19 cellular contexts compared by ENCODE assay signal in genomic region chr3:193614430-193614829, GRCh38. TPM values are rescaled to one million over a fixed set of nuclear protein-coding genes. Genes with fewer than 3 reads are reported as not detected.
A peak's percentile ranks its signal among the peaks of the same experiment; 100 is the strongest.
DNase-seq lines count a peak whose midpoint lies in the region; FAIRE-seq and TF ChIP-seq lines count a peak whose summit lies in the region.
"Had no signal": no experiment of that assay in that cellular context is flagged by ENCODE, and none has a peak within 500 bp of the region (broad histone marks: within the 10 kb centered on the region; RNA-seq: fewer than 3 reads in every experiment).

No MANE protein-coding gene starts in this region.

- no peak for FAIRE-seq in endothelial cell of umbilical vein (lab: Jason Lieb, UNC)

- no TSS peak for BruUV-seq in endothelial cell of umbilical vein (replicated peaks; lab: Mats Ljungman, UMichigan)

- TF ChIP-seq POLR2A in endothelial cell of umbilical vein (IDR thresholded peaks at IDR 0.05; ENCODE audit: low read depth, low read length), result no peak
- TF ChIP-seq POLR2A in erythroblast (IDR thresholded peaks at IDR 0.05; ENCODE audit: low read length), result no peak

- no peaks in the 10 kb centered on the region for H4K20me1 ChIP-seq in endothelial cell of umbilical vein (replicated peaks; ENCODE audit: control insufficient read depth, extremely low read depth, insufficient read depth, low read length)

- peaks cover 2 to 5% of the 10 kb centered on the region in 2 experiments for H3K36me3 ChIP-seq in endothelial cell of umbilical vein (ENCODE audit: control insufficient read depth in 2 of 2, extremely low read depth in 1 of 2, insufficient read depth in 2 of 2, low read length in 2 of 2)
- H3K36me3 ChIP-seq in MG63, result peaks cover 54% of the 10 kb centered on the region

- no peaks in the 10 kb centered on the region for H3K27me3 ChIP-seq in endothelial cell of umbilical vein (ENCODE audit: control insufficient read depth in 2 of 2, insufficient read depth in 2 of 2, low read length in 2 of 2)
- H3K27me3 ChIP-seq in MG63, result no peaks in the 10 kb centered on the region
- H3K27me3 ChIP-seq: neutrophil, SJSA1 had no signal

- peaks cover 34% of the 10 kb centered on the region for H3K79me2 ChIP-seq in endothelial cell of umbilical vein (ENCODE audit: control insufficient read depth, insufficient read depth, low read length)

- no peak overlapping the region for H2AFZ ChIP-seq in endothelial cell of umbilical vein (ENCODE audit: low read depth, low read length)

- dilution Hi-C loops in endothelial cell of umbilical vein (cut with MboI; ENCODE audit: extremely low pct_ligation_motif_present, low sequenced_read_pairs), result no loop called here

- no peak overlapping the region for H3K4me2 ChIP-seq in endothelial cell of umbilical vein (ENCODE audit: insufficient read depth, low read length)

- peaks cover 15% of the 10 kb centered on the region for H3K4me1 Mint-ChIP-seq in activated naive CD4-positive, alpha-beta T cell treated with anti-CD3 and anti-CD28 coated beads, Interleukin-2, amount 10 ng/mL, durations not matched to agents 7 days and 5 days
- peaks cover 21% of the 10 kb centered on the region for H3K4me1 Mint-ChIP-seq in activated CD4-positive, alpha-beta memory T cell treated with anti-CD3 and anti-CD28 coated beads for 36 hours (ENCODE audit: low read depth)

- intact Hi-C loops in activated CD4-positive, alpha-beta memory T cell treated with anti-CD3 and anti-CD28 coated beads for 36 hours (cut with micrococcal nuclease), result no loop called here
- intact Hi-C loops in endothelial cell of umbilical vein (cut with micrococcal nuclease), result no loop called here

- H3K27me3 Mint-ChIP-seq in activated naive CD4-positive, alpha-beta T cell treated with anti-CD3 and anti-CD28 coated beads, Interleukin-2, amount 10 ng/mL, durations not matched to agents 7 days and 5 days, result no peaks in the 10 kb centered on the region
- no peaks in the 10 kb centered on the region for H3K27me3 Mint-ChIP-seq in activated CD4-positive, alpha-beta memory T cell treated with anti-CD3 and anti-CD28 coated beads for 36 hours
- H3K27me3 Mint-ChIP-seq: IgD-negative memory B cell had no signal

- no peak overlapping the region for H3K27ac ChIP-seq in endothelial cell of umbilical vein (ENCODE audit: insufficient read depth, low read depth, low read length)
- H3K27ac ChIP-seq: HL-60, neutrophil, SJSA1 had no signal

- H3K4me1 ChIP-seq in endothelial cell of umbilical vein (ENCODE audit: control insufficient read depth, extremely low read depth, insufficient read depth, low read length), result peaks cover 4% of the 10 kb centered on the region
- H3K4me1 ChIP-seq: SJSA1 had no signal

- H3K9me3 ChIP-seq in endothelial cell of umbilical vein (replicated peaks; ENCODE audit: control insufficient read depth, insufficient read depth, low read length) (no peaks in the 10 kb centered on the region), MG63 (peaks cover 11% of the 10 kb centered on the region)
- H3K9me3 ChIP-seq: neutrophil, SJSA1 had no signal

- CTCF ChIA-PET in activated naive CD4-positive, alpha-beta T cell treated with anti-CD3 and anti-CD28 coated beads, Interleukin-2, amount 10 ng/mL, durations not matched to agents 7 days and 5 days (lab: Charles Lee), result interaction anchor here (1.1 kb wide), 1 partner anchor 11 kb away, joined by 3 read pairs; no protein-coding TSS in a partner anchor
- CTCF ChIA-PET in activated CD4-positive, alpha-beta memory T cell treated with anti-CD3 and anti-CD28 coated beads for 36 hours (lab: Charles Lee), result no interaction called here
- CTCF ChIA-PET in endothelial cell of umbilical vein (lab: Charles Lee), result no interaction called here

- no peaks in the 10 kb centered on the region for H3K9me1 ChIP-seq in endothelial cell of umbilical vein (replicated peaks; ENCODE audit: control insufficient read depth, extremely low read depth, insufficient read depth, low read length)

- no peak overlapping the region for H3K4me3 ChIP-seq in endothelial cell of umbilical vein (replicated peaks in 1 of 3; ENCODE audit: insufficient read depth in 1 of 3, low read depth in 1 of 3, low read length in 3 of 3)
- no peak overlapping the region for H3K4me3 ChIP-seq in MG63
- H3K4me3 ChIP-seq: mucosa of descending colon, SJSA1 had no signal

- no peak for DNase-seq in activated naive CD4-positive, alpha-beta T cell treated with anti-CD3 and anti-CD28 coated beads, Interleukin-2, amount 10 ng/mL, durations not matched to agents 7 days and 5 days
- no peak for DNase-seq in activated naive CD4-positive, alpha-beta T cell (lab: John Stamatoyannopoulos, UW)
- DNase-seq in activated CD4-positive, alpha-beta memory T cell treated with anti-CD3 and anti-CD28 coated beads for 36 hours, result no peak
- peak; percentile 54 for DNase-seq in endothelial cell of umbilical vein (ENCODE audit: low read depth, low spot score)
- DNase-seq in OCI-M1 (lab: John Stamatoyannopoulos, UW), result no peak
- DNase-seq in DMS 273 (lab: John Stamatoyannopoulos, UW; ENCODE audit: unreplicated experiment), result no peak
- no peak for DNase-seq in erythroblast (lab: John Stamatoyannopoulos, UW)
- DNase-seq in MG63, result no peak
- DNase-seq: activated CD4-positive, alpha-beta T cell treated with anti-CD3 and anti-CD28 coated beads for 1 hour; mucosa of descending colon; NCI-H1694 treated with DMSO at 0.1 percent for 48 hours; NCI-H345; stimulated activated CD4-positive, alpha-beta T cell treated with anti-CD3 and anti-CD28 coated beads, Interleukin-12 subunit alpha, Interleukin-12 subunit beta, amount 100 ng/mL, for 4 hours; stimulated activated CD8-positive, alpha-beta memory T cell treated with anti-CD3 and anti-CD28 coated beads, Interleukin-4, amount 100 ng/mL, for 48 hours; T-helper 9 cell had no signal

- H3K27ac Mint-ChIP-seq in activated naive CD4-positive, alpha-beta T cell treated with anti-CD3 and anti-CD28 coated beads, Interleukin-2, amount 10 ng/mL, durations not matched to agents 7 days and 5 days, result peak overlapping the region; percentile 80
- peak overlapping the region; percentile 34 for H3K27ac Mint-ChIP-seq in activated CD4-positive, alpha-beta memory T cell treated with anti-CD3 and anti-CD28 coated beads for 36 hours

- POLR2A ChIA-PET in activated CD4-positive, alpha-beta memory T cell treated with anti-CD3 and anti-CD28 coated beads for 36 hours (lab: Charles Lee), result no interaction called here
- POLR2A ChIA-PET in endothelial cell of umbilical vein (lab: Charles Lee), result no interaction called here

- H3K9ac ChIP-seq in endothelial cell of umbilical vein (replicated peaks; ENCODE audit: extremely low read depth, insufficient read depth, low read length), result no peak overlapping the region

- TF ChIP-seq CTCF in endothelial cell of umbilical vein (IDR thresholded peaks at IDR 0.05; ENCODE audit: extremely low read depth in 1 of 2, insufficient read depth in 1 of 2, low read depth in 1 of 2, low read length in 2 of 2), result no peak

- H3K9me3 Mint-ChIP-seq in activated naive CD4-positive, alpha-beta T cell treated with anti-CD3 and anti-CD28 coated beads, Interleukin-2, amount 10 ng/mL, durations not matched to agents 7 days and 5 days, result peaks cover 24% of the 10 kb centered on the region
- peaks cover 18% of the 10 kb centered on the region for H3K9me3 Mint-ChIP-seq in activated CD4-positive, alpha-beta memory T cell treated with anti-CD3 and anti-CD28 coated beads for 36 hours
- H3K9me3 Mint-ChIP-seq: IgD-negative memory B cell had no signal

- H3K36me3 Mint-ChIP-seq in activated naive CD4-positive, alpha-beta T cell treated with anti-CD3 and anti-CD28 coated beads, Interleukin-2, amount 10 ng/mL, durations not matched to agents 7 days and 5 days, result peaks cover 66% of the 10 kb centered on the region
- H3K36me3 Mint-ChIP-seq in activated CD4-positive, alpha-beta memory T cell treated with anti-CD3 and anti-CD28 coated beads for 36 hours, result peaks cover 54% of the 10 kb centered on the region

- H3K4me3 Mint-ChIP-seq in activated naive CD4-positive, alpha-beta T cell treated with anti-CD3 and anti-CD28 coated beads, Interleukin-2, amount 10 ng/mL, durations not matched to agents 7 days and 5 days, result no peak overlapping the region
- no peak overlapping the region for H3K4me3 Mint-ChIP-seq in activated CD4-positive, alpha-beta memory T cell treated with anti-CD3 and anti-CD28 coated beads for 36 hours

TF ChIP-seq in endothelial cell of umbilical vein, 7 proteins besides CTCF, POLR2A, EP300 and RAD21:
- TF ChIP-seq FOS (IDR thresholded peaks at IDR 0.05; ENCODE audit: borderline replicate concordance, insufficient read depth, low read length), result peak; percentile 9
- no peak for TF ChIP-seq POLR2AphosphoS5 (IDR thresholded peaks at IDR 0.05; ENCODE audit: insufficient read depth, low read depth, low read length)

RNA-seq across cellular contexts. Expression of gene OPA1, which starts 21.4 kb away (rescaled TPM):
- total RNA-seq in activated CD4-positive, alpha-beta memory T cell treated with anti-CD3 and anti-CD28 coated beads for 36 hours, result 10 to 100 TPM; 92.6 to 92.7 TPM
- total RNA-seq in endothelial cell of umbilical vein, result 57.8 and 62.0 TPM in 2 replicates
- 8.1 and 10.0 TPM in 2 replicates for polyA plus RNA-seq in endothelial cell of umbilical vein
- 13.5 and 13.8 TPM in 2 replicates for polyA plus RNA-seq in endothelial cell of umbilical vein (2011; cell fraction: cytosol; rRNA removed)
- polyA plus RNA-seq in endothelial cell of umbilical vein (2011; cell fraction: nucleus; rRNA removed), result 28.6 and 36.5 TPM in 2 replicates
- 31.8 and 51.0 TPM in 2 replicates for polyA plus RNA-seq in endothelial cell of umbilical vein (2012)
- polyA minus RNA-seq in endothelial cell of umbilical vein, result 71.2 and 86.7 TPM in 2 replicates
- 70.4 TPM for polyA minus RNA-seq in endothelial cell of umbilical vein (2011; cell fraction: cytosol; rRNA and poly(A)+ RNA removed)
- 76.7 and 130 TPM in 2 replicates for polyA minus RNA-seq in endothelial cell of umbilical vein (2011; cell fraction: nucleus; rRNA and poly(A)+ RNA removed)
- total RNA-seq in MG63 (2014; rRNA removed; shearing (Covaris generic); ENCODE audit: low replicate concordance), result 46.7 and 93.5 TPM in 2 replicates

RNA-seq across cellular contexts. Expression of gene ATP13A4, which starts 59.7 kb away (rescaled TPM):
- total RNA-seq in activated CD4-positive, alpha-beta memory T cell treated with anti-CD3 and anti-CD28 coated beads for 36 hours, result 1 to 10 TPM; 2.7 to 3.2 TPM
- total RNA-seq in endothelial cell of umbilical vein, result 1.0 TPM in 1 of 2 replicates, not detected in the other
- 0.03 TPM in 1 of 2 replicates, not detected in the other for polyA plus RNA-seq in endothelial cell of umbilical vein
- polyA plus RNA-seq in endothelial cell of umbilical vein (2011; cell fraction: cytosol; rRNA removed), result 0.03 and 0.12 TPM in 2 replicates
- 0.24 and 0.54 TPM in 2 replicates for polyA plus RNA-seq in endothelial cell of umbilical vein (2011; cell fraction: nucleus; rRNA removed)
- 0.12 TPM in 1 of 2 replicates, not detected in the other for polyA plus RNA-seq in endothelial cell of umbilical vein (2012)
- 0.21 TPM in 1 of 2 replicates, not detected in the other for polyA minus RNA-seq in endothelial cell of umbilical vein
- polyA minus RNA-seq in endothelial cell of umbilical vein (2011; cell fraction: cytosol; rRNA and poly(A)+ RNA removed), result not detected
- polyA minus RNA-seq in endothelial cell of umbilical vein (2011; cell fraction: nucleus; rRNA and poly(A)+ RNA removed), result 0.24 and 0.82 TPM in 2 replicates
- not detected in 2 replicates for total RNA-seq in MG63 (2014; rRNA removed; shearing (Covaris generic); ENCODE audit: low replicate concordance)
- total RNA-seq: SJSA1 had no signal
